Comparison of ENCODE assay signal across 32 cellular contexts in the genomic region with DNA sequence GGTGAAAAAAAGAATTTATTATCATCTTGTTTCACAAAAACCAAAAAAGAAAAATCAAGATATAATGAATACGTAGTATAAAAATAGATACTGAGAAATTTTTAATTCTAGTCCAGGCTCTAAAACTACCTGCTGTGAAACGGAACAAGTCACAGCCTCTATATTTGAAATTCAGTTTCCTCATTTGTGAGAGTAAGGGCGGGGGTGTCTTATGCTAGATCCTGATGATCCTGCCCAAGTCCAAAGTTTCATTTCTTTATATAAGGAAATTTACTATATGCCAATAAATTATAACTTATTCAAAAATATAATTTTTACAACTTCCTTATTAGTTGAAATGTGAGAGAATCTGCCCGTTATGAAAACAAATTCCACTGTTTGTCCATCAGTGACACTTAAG.
"Had no signal": no experiment of that assay in that cellular context is flagged by ENCODE, and none has a peak within 500 bp of the region (broad histone marks: within the 10 kb centered on the region; RNA-seq: fewer than 3 reads in every experiment).

No MANE protein-coding gene starts in this region.

- H3K4me3 ChIP-seq: adrenal gland, ascending aorta, body of pancreas, breast epithelium, cardiac muscle cell had no signal

- ATAC-seq: activated naive CD4-positive, alpha-beta T cell treated with anti-CD3 and anti-CD28 coated beads, Interleukin-2, amount 50 U/mL, for 72 hours; activated naive CD8-positive, alpha-beta T cell treated with anti-CD3 and anti-CD28 coated beads, Interleukin-2, amount 50 U/mL, for 24 hours; activated T-cell treated with anti-CD3 and anti-CD28 coated beads, Interleukin-2, amount 50 U/mL, for 4 hours; activated T-cell treated with anti-CD3 and anti-CD28 coated beads, Interleukin-2, amount 50 U/mL, for 72 hours; activated T-helper 17 cell treated with anti-CD3 and anti-CD28 coated beads, Interleukin-2, amount 50 U/mL, for 72 hours; body of pancreas had no signal

- H3K36me3 ChIP-seq: adrenal gland, ascending aorta, brain microvascular endothelial cell, breast epithelium, cardiac muscle cell had no signal

- H3K9me3 ChIP-seq: adrenal gland, ascending aorta, body of pancreas, breast epithelium had no signal

- H3K4me1 ChIP-seq: adrenal gland, ascending aorta, body of pancreas, breast epithelium had no signal

- DNase-seq: activated effector memory CD4-positive, alpha-beta T cell treated with anti-CD3 and anti-CD28 coated beads, Interleukin-2, amount 50 U/mL, for 16 hours; activated effector memory CD4-positive, alpha-beta T cell treated with Interleukin-2 at 50 U/mL for 16 hours; activated gamma-delta T cell; activated gamma-delta T cell treated with Interleukin-2 at 50 U/mL for 16 hours; activated naive CD4-positive, alpha-beta T cell; activated naive CD4-positive, alpha-beta T cell treated with anti-CD3 and anti-CD28 coated beads for 36 hours; activated naive CD4-positive, alpha-beta T cell treated with anti-CD3 and anti-CD28 coated beads, Interleukin-2, amount 10 ng/mL, durations not matched to agents 7 days and 5 days; activated naive CD4-positive, alpha-beta T cell treated with anti-CD3 and anti-CD28 coated beads, Interleukin-2, amount 50 U/mL, for 16 hours; activated naive CD4-positive, alpha-beta T cell treated with Interleukin-2 at 50 U/mL for 16 hours; activated naive CD8-positive, alpha-beta T cell treated with anti-CD3 and anti-CD28 coated beads for 36 hours; activated naive CD8-positive, alpha-beta T cell treated with anti-CD3 and anti-CD28 coated beads, Interleukin-2, amount 10 ng/mL, durations not matched to agents 7 days and 5 days; activated naive CD8-positive, alpha-beta T cell treated with anti-CD3 and anti-CD28 coated beads, Interleukin-2, amount 50 U/mL, for 24 hours; activated T-cell treated with anti-CD3 and anti-CD28 coated beads, Interleukin-2, amount 50 U/mL, for 1 hour; activated T-cell treated with anti-CD3 and anti-CD28 coated beads, Interleukin-2, amount 50 U/mL, for 24 hours; activated T-cell treated with anti-CD3 and anti-CD28 coated beads, Interleukin-2, amount 50 U/mL, for 4 hours; activated T-cell treated with anti-CD3 and anti-CD28 coated beads, Interleukin-2, amount 50 U/mL, for 48 hours; activated T-cell treated with anti-CD3 and anti-CD28 coated beads, Interleukin-2, amount 50 U/mL, for 72 hours; adrenal gland; amniotic stem cell; amygdala; anterior cingulate cortex; aorta; body of pancreas; brain microvascular endothelial cell; caudate nucleus; central memory CD4-positive, alpha-beta T cell; cerebellar nuclear complex had no signal
